ENCODE assay signal across 8 cellular contexts in genomic region chr1:234606731-234607090, GRCh38. TPM values are rescaled to one million over a fixed set of nuclear protein-coding genes. Genes with fewer than 3 reads are reported as not detected.
DNase-seq lines count a peak whose midpoint lies in the region; ATAC-seq and TF ChIP-seq lines count a peak whose summit lies in the region.

No MANE protein-coding gene starts in this region.

- H3K9me3 ChIP-seq in HEK293 (ENCODE audit: control insufficient read depth, insufficient read depth, low read depth, low read length) (no peaks in the 10 kb centered on the region), T-helper 17 cell (ENCODE audit: control insufficient read depth, low read length, poor library complexity, severe bottlenecking) (peaks cover 9% of the 10 kb centered on the region), skeletal muscle satellite cell (replicated peaks; ENCODE audit: low read length) (no peaks in the 10 kb centered on the region)

- ATAC-seq in T-helper 17 cell, result no peak
- no peak for ATAC-seq in HG03520 (IDR thresholded peaks at IDR 0.05; ENCODE audit: unreplicated experiment)
- ATAC-seq in GM18505 (IDR thresholded peaks at IDR 0.05; ENCODE audit: unreplicated experiment), result no peak

- H3K4me1 Mint-ChIP-seq in T-helper 17 cell, result peaks cover 57% of the 10 kb centered on the region

- no peak for TF ChIP-seq POLR2A in GM18505 (IDR thresholded peaks at IDR 0.05; ENCODE audit: borderline replicate concordance, extremely low read depth, insufficient read depth, insufficient read length)

- peaks cover 8% of the 10 kb centered on the region for H3K36me3 Mint-ChIP-seq in T-helper 17 cell (ENCODE audit: low read depth)

- peak overlapping the region; percentile 99 for H3K27ac ChIP-seq in HEK293 (ENCODE audit: extremely low read depth, low read depth, low read length)

- H3K4me1 ChIP-seq in HEK293 (ENCODE audit: control insufficient read depth, insufficient read depth, low read length), result peaks cover 36% of the 10 kb centered on the region
- peaks cover 38% of the 10 kb centered on the region for H3K4me1 ChIP-seq in skeletal muscle satellite cell (ENCODE audit: control insufficient read depth, insufficient read depth, low read length)

- H3K4me3 Mint-ChIP-seq in T-helper 17 cell, result peak overlapping the region; percentile 93

- H3K4me3 ChIP-seq in HEK293 (ENCODE audit: low read depth, low read length) (peak overlapping the region; percentile 88), fibroblast of villous mesenchyme (ENCODE audit: low read depth, low read length) (peak overlapping the region; percentile 84), skeletal muscle satellite cell (ENCODE audit: low read length) (peak overlapping the region; percentile 77)

- DNase-seq in T-helper 17 cell (no peak), fibroblast of villous mesenchyme (ENCODE audit: low read depth) (no peak), D341Med (ENCODE audit: low spot score) (no peak), UCSD-AML1 (lab: John Stamatoyannopoulos, UW; ENCODE audit: unreplicated experiment) (no peak)

- CTCF ChIA-PET in HEK293 (lab: Yijun Ruan, JAX), result interaction anchor here (0.6 to 1.1 kb wide), 8 partner anchors 63 to 482 kb away, joined by 3 to 4 read pairs (median 3); no protein-coding TSS in a partner anchor

- POLR2A ChIA-PET in HEK293 (lab: Yijun Ruan, JAX), result interaction anchor here (0.8 to 1.6 kb wide), 5 partner anchors 62 to 477 kb away, joined by 3 to 15 read pairs (median 5); no protein-coding TSS in a partner anchor

- H3K27ac Mint-ChIP-seq in T-helper 17 cell, result peak overlapping the region; percentile 96

- peaks cover 15 to 42% of the 10 kb centered on the region in 2 experiments for H3K36me3 ChIP-seq in HEK293 (ENCODE audit: control insufficient read depth in 2 of 2, insufficient read depth in 1 of 2, low read length in 2 of 2)
- peaks cover 59% of the 10 kb centered on the region for H3K36me3 ChIP-seq in skeletal muscle satellite cell (ENCODE audit: insufficient read depth, low read length)

- H3K9ac ChIP-seq in skeletal muscle satellite cell (ENCODE audit: low read depth, low read length), result peak overlapping the region; percentile 97

- TF ChIP-seq CTCF in HEK293 (tag by site-specific recombination; IDR thresholded peaks at IDR 0.05) (no peak), fibroblast of villous mesenchyme (IDR thresholded peaks at IDR 0.05; ENCODE audit: insufficient read depth, low read depth, low read length) (no peak)

- no peaks in the 10 kb centered on the region for H3K27me3 ChIP-seq in skeletal muscle satellite cell (ENCODE audit: control insufficient read depth, insufficient read depth, low read length)

- no peaks in the 10 kb centered on the region for H3K27me3 Mint-ChIP-seq in T-helper 17 cell

- peak overlapping the region; percentile 97 for H3K4me2 ChIP-seq in skeletal muscle satellite cell (ENCODE audit: low read length)

TF ChIP-seq in HEK293, 187 proteins besides CTCF, POLR2A, EP300 and RAD21:
- peak; percentile 4; the same call in 1 of the 2 replicates for TF ChIP-seq KLF8 (tag by site-specific recombination; IDR thresholded peaks at IDR 0.05)
- TF ChIP-seq ZNF37A (tag by site-specific recombination; IDR thresholded peaks at IDR 0.05), result 0 out of 2 replicates have a peak, but pooled peaks have one; percentile 28
- TF ChIP-seq ZNF518A (tag by site-specific recombination; conservative IDR thresholded peaks at IDR 0.05; ENCODE audit: low read depth), result 0 out of 2 replicates have a peak, but pooled peaks have one; percentile 19
- no peak for TF ChIP-seq KLF17 (tag by site-specific recombination; IDR thresholded peaks at IDR 0.05)
- no peak for TF ChIP-seq ZNF529 (tag by site-specific recombination; IDR thresholded peaks at IDR 0.05; ENCODE audit: insufficient replicate concordance)
- no peak for TF ChIP-seq ZNF211 (tag by site-specific recombination; IDR thresholded peaks at IDR 0.05; ENCODE audit: low read depth)
- TF ChIP-seq, protein P1, sequence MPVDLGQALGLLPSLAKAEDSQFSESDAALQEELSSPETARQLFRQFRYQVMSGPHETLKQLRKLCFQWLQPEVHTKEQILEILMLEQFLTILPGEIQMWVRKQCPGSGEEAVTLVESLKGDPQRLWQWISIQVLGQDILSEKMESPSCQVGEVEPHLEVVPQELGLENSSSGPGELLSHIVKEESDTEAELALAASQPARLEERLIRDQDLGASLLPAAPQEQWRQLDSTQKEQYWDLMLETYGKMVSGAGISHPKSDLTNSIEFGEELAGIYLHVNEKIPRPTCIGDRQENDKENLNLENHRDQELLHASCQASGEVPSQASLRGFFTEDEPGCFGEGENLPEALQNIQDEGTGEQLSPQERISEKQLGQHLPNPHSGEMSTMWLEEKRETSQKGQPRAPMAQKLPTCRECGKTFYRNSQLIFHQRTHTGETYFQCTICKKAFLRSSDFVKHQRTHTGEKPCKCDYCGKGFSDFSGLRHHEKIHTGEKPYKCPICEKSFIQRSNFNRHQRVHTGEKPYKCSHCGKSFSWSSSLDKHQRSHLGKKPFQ (tag by site-specific recombination; IDR thresholded peaks at IDR 0.05), result no peak
- TF ChIP-seq SP3 (tag by site-specific recombination; IDR thresholded peaks at IDR 0.05), result 0 out of 2 replicates have a peak, but pooled peaks have one; percentile 5
- TF ChIP-seq ZSCAN5A (tag by site-specific recombination; IDR thresholded peaks at IDR 0.05), result no peak
- TF ChIP-seq ZNF513 (tag by site-specific recombination; IDR thresholded peaks at IDR 0.05), result 0 out of 2 replicates have a peak, but pooled peaks have one; percentile 6
TF ChIP-seq in HEK293: peak in this region for 5.

RNA-seq across cellular contexts. Expression of gene IRF2BP2, which starts 3.3 kb away (rescaled TPM):
- total RNA-seq in T-helper 17 cell (100 to 1,000 TPM; 463 to 482 TPM), fibroblast of villous mesenchyme (53.1 and 60.9 TPM in 2 replicates)
- total RNA-seq in skeletal muscle satellite cell (2012; rRNA removed), result 61.6 and 73.8 TPM in 2 replicates
